36 cellular contexts compared by ENCODE assay signal in genomic region chr1:167013124-167013900, GRCh38. TPM values are rescaled to one million over a fixed set of nuclear protein-coding genes. Genes with fewer than 3 reads are reported as not detected.
"Had no signal": no experiment of that assay in that cellular context is flagged by ENCODE, and none has a peak within 500 bp of the region (broad histone marks: within the 10 kb centered on the region; RNA-seq: fewer than 3 reads in every experiment).

No MANE protein-coding gene starts in this region.

- H3K4me1 Mint-ChIP-seq: activated T-helper 17 cell treated with anti-CD3 and anti-CD28 coated beads, Interleukin-2, amount 50 U/mL, for 72 hours; natural killer cell; T-helper 17 cell had no signal

- FAIRE-seq: endometrium had no signal

- ATAC-seq: activated CD4-positive, CD25-positive, alpha-beta regulatory T cell treated with anti-CD3 and anti-CD28 coated beads, Interleukin-2, amount 50 U/mL, for 24 hours; activated naive CD8-positive, alpha-beta T cell treated with anti-CD3 and anti-CD28 coated beads, Interleukin-2, amount 50 U/mL, for 24 hours; activated T-cell treated with anti-CD3 and anti-CD28 coated beads, Interleukin-2, amount 50 U/mL, for 4 hours; activated T-helper 17 cell treated with anti-CD3 and anti-CD28 coated beads, Interleukin-2, amount 50 U/mL, for 72 hours; esophagus mucosa; heart right ventricle; left lung; lower lobe of right lung; natural killer cell; sciatic nerve; stimulated activated naive CD8-positive, alpha-beta T cell treated with anti-CD3 and anti-CD28 coated beads, Interleukin-15, Interleukin-2, amounts not matched to agents 100 U/mL and 50 U/mL, for 24 hours; T-helper 17 cell had no signal

- H3K4me3 ChIP-seq: cardiac muscle cell, colonic mucosa, heart right ventricle, left lung, lower lobe of right lung, skin epidermis, testis, transverse colon had no signal

- H3K36me3 ChIP-seq: cardiac muscle cell, colonic mucosa, heart right ventricle, left lung, lower lobe of right lung, neutrophil, transverse colon, WERI-Rb-1 had no signal

- H3K4me3 Mint-ChIP-seq: activated CD4-positive, alpha-beta memory T cell treated with anti-CD3 and anti-CD28 coated beads for 36 hours; activated CD4-positive, alpha-beta T cell treated with anti-CD3 and anti-CD28 coated beads, Interleukin-2, amount 10 ng/mL, durations not matched to agents 24 days and 14 days; activated naive CD4-positive, alpha-beta T cell treated with anti-CD3 and anti-CD28 coated beads, Interleukin-2, amount 50 U/mL, for 24 hours; activated naive CD8-positive, alpha-beta T cell treated with anti-CD3 and anti-CD28 coated beads, Interleukin-2, amount 50 U/mL, for 24 hours; activated T-cell treated with anti-CD3 and anti-CD28 coated beads, Interleukin-2, amount 50 U/mL, for 4 hours; activated T-helper 17 cell treated with anti-CD3 and anti-CD28 coated beads, Interleukin-2, amount 50 U/mL, for 72 hours; natural killer cell; T-helper 17 cell had no signal

- H3K9me3 ChIP-seq: colonic mucosa, heart right ventricle, left lung, lower lobe of right lung, neutrophil, testis, transverse colon had no signal

- DNase-seq: activated CD4-positive, alpha-beta memory T cell treated with anti-CD3 and anti-CD28 coated beads for 36 hours; activated CD4-positive, alpha-beta T cell treated with anti-CD3 and anti-CD28 coated beads, Interleukin-2, amount 10 ng/mL, durations not matched to agents 24 days and 14 days; activated CD8-positive, alpha-beta memory T cell treated with anti-CD3 and anti-CD28 coated beads, Interleukin-2, amount 50 U/mL, for 48 hours; activated naive CD8-positive, alpha-beta T cell treated with anti-CD3 and anti-CD28 coated beads, Interleukin-2, amount 50 U/mL, for 24 hours; activated T-cell treated with anti-CD3 and anti-CD28 coated beads, Interleukin-2, amount 50 U/mL, for 4 hours; amygdala; cerebellar nuclear complex; colonic mucosa; effector CD8-positive, alpha-beta T cell; foreskin melanocyte; heart right ventricle; left lung; lower lobe of right lung; mesendoderm; natural killer cell; stimulated activated CD4-positive, alpha-beta T cell treated with anti-CD3 and anti-CD28 coated beads, Interleukin-12 subunit alpha, Interleukin-12 subunit beta, amount 100 ng/mL, for 4 hours; stimulated activated CD4-positive, alpha-beta T cell treated with anti-CD3 and anti-CD28 coated beads, Interleukin-4, amount 100 ng/mL, for 1 hour; stimulated activated naive CD8-positive, alpha-beta T cell treated with anti-CD3 and anti-CD28 coated beads, Interleukin-15, Interleukin-2, amounts not matched to agents 100 U/mL and 50 U/mL, for 24 hours; T-helper 17 cell; T1000; testis; transverse colon; WERI-Rb-1 had no signal

- H3K36me3 Mint-ChIP-seq: activated CD4-positive, alpha-beta memory T cell treated with anti-CD3 and anti-CD28 coated beads for 36 hours; natural killer cell had no signal

- H3K9me3 Mint-ChIP-seq: activated CD4-positive, alpha-beta memory T cell treated with anti-CD3 and anti-CD28 coated beads for 36 hours; activated CD4-positive, alpha-beta T cell treated with anti-CD3 and anti-CD28 coated beads, Interleukin-2, amount 10 ng/mL, durations not matched to agents 24 days and 14 days; activated naive CD4-positive, alpha-beta T cell treated with anti-CD3 and anti-CD28 coated beads, Interleukin-2, amount 50 U/mL, for 24 hours; activated naive CD8-positive, alpha-beta T cell treated with anti-CD3 and anti-CD28 coated beads, Interleukin-2, amount 50 U/mL, for 24 hours; activated T-cell treated with anti-CD3 and anti-CD28 coated beads, Interleukin-2, amount 50 U/mL, for 4 hours; activated T-helper 17 cell treated with anti-CD3 and anti-CD28 coated beads, Interleukin-2, amount 50 U/mL, for 72 hours; natural killer cell had no signal

- H3K27ac ChIP-seq: cardiac muscle cell, colonic mucosa, heart right ventricle, left lung, lower lobe of right lung, neutrophil, skin epidermis, testis, transverse colon, WERI-Rb-1 had no signal

- H3K27ac Mint-ChIP-seq: activated CD4-positive, alpha-beta memory T cell treated with anti-CD3 and anti-CD28 coated beads for 36 hours; activated CD4-positive, alpha-beta T cell treated with anti-CD3 and anti-CD28 coated beads, Interleukin-2, amount 10 ng/mL, durations not matched to agents 24 days and 14 days; activated naive CD4-positive, alpha-beta T cell treated with anti-CD3 and anti-CD28 coated beads, Interleukin-2, amount 50 U/mL, for 24 hours; activated naive CD8-positive, alpha-beta T cell treated with anti-CD3 and anti-CD28 coated beads, Interleukin-2, amount 50 U/mL, for 24 hours; activated T-helper 17 cell treated with anti-CD3 and anti-CD28 coated beads, Interleukin-2, amount 50 U/mL, for 72 hours; natural killer cell; T-helper 17 cell had no signal

- H3K4me1 ChIP-seq: colonic mucosa, heart right ventricle, left lung, lower lobe of right lung, testis, transverse colon had no signal

- H3K27me3 ChIP-seq: cardiac muscle cell, colonic mucosa, left lung, neutrophil, testis, transverse colon had no signal

RNA-seq across cellular contexts. Expression of gene MAEL, which starts 24.2 kb away (rescaled TPM):
- total RNA-seq: activated CD4-positive, alpha-beta T cell treated with anti-CD3 and anti-CD28 coated beads, Interleukin-2, amount 10 ng/mL, durations not matched to agents 24 days and 14 days; activated T-helper 17 cell treated with anti-CD3 and anti-CD28 coated beads, Interleukin-2, amount 50 U/mL, for 72 hours; colonic mucosa; dermis microvascular lymphatic vessel endothelial cell; glomerular endothelial cell; left lung; lower lobe of right lung; mononuclear cell; osteocyte; T-helper 17 cell; transverse colon had no signal

RNA-seq across cellular contexts. Expression of gene ILDR2, which starts 38.0 kb away (rescaled TPM):
- total RNA-seq: dermis microvascular lymphatic vessel endothelial cell, glomerular endothelial cell had no signal
